8 cellular contexts compared by ENCODE assay signal in the genomic region with DNA sequence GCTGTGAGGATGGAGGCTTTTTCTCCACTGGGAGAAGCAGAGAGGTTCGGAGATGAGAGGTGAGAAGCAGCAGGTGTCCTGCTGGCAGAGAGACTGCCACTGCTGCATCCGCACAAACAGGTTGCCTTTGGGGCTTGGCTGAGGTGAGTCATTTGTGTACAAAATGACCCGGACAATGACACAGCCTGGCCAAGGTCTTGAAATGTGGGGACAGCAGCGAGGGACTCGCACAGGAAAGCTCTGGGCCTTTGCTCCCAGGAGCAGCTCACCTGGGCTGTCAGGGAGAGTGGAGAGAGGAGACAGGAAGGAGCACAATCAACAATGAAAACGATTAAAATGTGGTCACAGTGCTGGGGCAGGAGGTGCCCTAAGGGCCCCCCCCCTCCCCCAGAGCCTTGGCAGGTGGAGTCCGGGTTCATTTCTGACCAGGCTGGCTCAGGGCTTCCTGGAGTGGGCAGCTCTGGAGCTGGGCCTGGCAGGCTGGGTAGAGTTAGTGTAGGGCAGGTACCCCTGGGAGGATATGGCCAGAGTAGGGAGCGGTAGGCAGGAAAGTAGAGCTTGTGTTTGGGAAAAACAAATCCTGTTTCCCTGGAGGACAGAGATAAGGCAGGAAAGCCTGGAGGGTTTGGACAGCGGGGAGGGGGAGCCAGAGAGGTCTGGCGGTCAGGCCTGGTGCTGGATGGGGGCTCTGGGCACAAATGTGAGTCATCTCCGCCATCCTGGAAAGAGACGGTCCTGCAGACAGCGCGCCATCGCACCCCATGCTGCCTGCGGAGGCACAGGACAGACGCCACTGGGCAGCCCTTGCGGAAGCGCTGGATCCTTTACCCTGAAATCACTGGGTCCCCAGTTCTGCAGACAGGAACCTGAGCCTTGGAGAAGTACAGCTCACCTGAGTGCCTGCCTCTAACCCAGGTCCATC. TPM values are rescaled to one million over a fixed set of nuclear protein-coding genes. Genes with fewer than 3 reads are reported as not detected.
DNase-seq lines count a peak whose midpoint lies in the region; ATAC-seq and TF ChIP-seq lines count a peak whose summit lies in the region.

No MANE protein-coding gene starts in this region.

- ATAC-seq in CD8-positive, alpha-beta T cell: no peak
- no peak for ATAC-seq in central memory CD8-positive, alpha-beta T cell (replicated peaks; ENCODE audit: extremely low read depth, poor library complexity, severe bottlenecking)
- peak; percentile 57 for ATAC-seq in mucosa of descending colon
- ATAC-seq in HG03039 (IDR thresholded peaks at IDR 0.05; ENCODE audit: unreplicated experiment): no peak
- no peak for ATAC-seq in HG03460 (IDR thresholded peaks at IDR 0.05; ENCODE audit: unreplicated experiment)

- H3K27me3 ChIP-seq in CD8-positive, alpha-beta T cell (ENCODE audit: insufficient read depth, low read length): no peaks in the 10 kb centered on the region

- CTCF ChIA-PET in CD8-positive, alpha-beta T cell (lab: Charles Lee): no interaction called here

- intact Hi-C loops in CD8-positive, alpha-beta T cell (cut with DNase I, micrococcal nuclease): loop anchor here (5.0 kb wide), 2 partner anchors 37 to 227 kb away; no protein-coding TSS in a partner anchor
- intact Hi-C loops in mucosa of descending colon (cut with DNase I, micrococcal nuclease): no loop called here

- POLR2A ChIA-PET in CD8-positive, alpha-beta T cell (lab: Charles Lee): no interaction called here

- no peaks in the 10 kb centered on the region for H3K27me3 Mint-ChIP-seq in CD8-positive, alpha-beta T cell (ENCODE audit: low read depth)
- H3K27me3 Mint-ChIP-seq in central memory CD8-positive, alpha-beta T cell: no peaks in the 10 kb centered on the region

- no peaks in the 10 kb centered on the region for H3K36me3 ChIP-seq in CD8-positive, alpha-beta T cell (ENCODE audit: insufficient read depth, low read length)
- H3K36me3 ChIP-seq in mucosa of descending colon (ENCODE audit: low read depth): no peaks in the 10 kb centered on the region

- no peak overlapping the region for H3K27ac ChIP-seq in CD8-positive, alpha-beta T cell (ENCODE audit: low read depth, low read length)

- H3K9me3 ChIP-seq in CD8-positive, alpha-beta T cell (ENCODE audit: low read length): peaks cover 5% of the 10 kb centered on the region
- H3K9me3 ChIP-seq in mucosa of descending colon: peaks cover 14% of the 10 kb centered on the region

- no peaks in the 10 kb centered on the region for H3K36me3 Mint-ChIP-seq in CD8-positive, alpha-beta T cell
- H3K36me3 Mint-ChIP-seq in central memory CD8-positive, alpha-beta T cell (ENCODE audit: insufficient read depth): peaks cover 9% of the 10 kb centered on the region

- TF ChIP-seq CTCF in CD8-positive, alpha-beta T cell (IDR thresholded peaks at IDR 0.05): no peak
- no peak for TF ChIP-seq CTCF in mucosa of descending colon (IDR thresholded peaks at IDR 0.05)

- H3K9me3 Mint-ChIP-seq in CD8-positive, alpha-beta T cell: peaks cover 11% of the 10 kb centered on the region
- H3K9me3 Mint-ChIP-seq in central memory CD8-positive, alpha-beta T cell: no peaks in the 10 kb centered on the region

- no peak for DNase-seq in CD8-positive, alpha-beta T cell
- DNase-seq in M059J (ENCODE audit: low read depth) (peak; percentile 24), mucosa of descending colon (peak; percentile 61 to 70 (median 65)), NCI-H1930 (lab: John Stamatoyannopoulos, UW) (no peak), NCI-H2081 treated with DMSO at 0.1 percent for 48 hours (lab: John Stamatoyannopoulos, UW) (no peak)
- DNase-seq in central memory CD8-positive, alpha-beta T cell (ENCODE audit: low spot score in 2 of 2): no peak

- peaks cover 33% of the 10 kb centered on the region for H3K4me1 Mint-ChIP-seq in CD8-positive, alpha-beta T cell (ENCODE audit: low read depth)
- H3K4me1 Mint-ChIP-seq in central memory CD8-positive, alpha-beta T cell: peaks cover 44% of the 10 kb centered on the region

- peaks cover 21% of the 10 kb centered on the region for H3K4me1 ChIP-seq in CD8-positive, alpha-beta T cell (ENCODE audit: insufficient read depth, low read length)
- peaks cover 46% of the 10 kb centered on the region for H3K4me1 ChIP-seq in mucosa of descending colon (ENCODE audit: low read depth)

- no peak overlapping the region for H3K4me3 ChIP-seq in CD8-positive, alpha-beta T cell (ENCODE audit: low read depth, low read length)
- no peak overlapping the region for H3K4me3 ChIP-seq in mucosa of descending colon

- peak overlapping the region; percentile 85 for H3K4me3 Mint-ChIP-seq in CD8-positive, alpha-beta T cell
- H3K4me3 Mint-ChIP-seq in central memory CD8-positive, alpha-beta T cell: peak overlapping the region; percentile 80

- peak overlapping the region; percentile 74 for H3K27ac Mint-ChIP-seq in CD8-positive, alpha-beta T cell
- H3K27ac Mint-ChIP-seq in central memory CD8-positive, alpha-beta T cell (ENCODE audit: low read depth): peak overlapping the region; percentile 86

RNA-seq across cellular contexts. Expression of gene CELSR1, which starts 37.8 kb away (rescaled TPM):
- total RNA-seq in CD8-positive, alpha-beta T cell: 1 to 10 TPM in 1 of 2 experiments, under 1 TPM in 1; 0.92 to 1.0 TPM
- total RNA-seq in M059J (2014; rRNA removed; shearing (Covaris generic)): 4.3 and 11.8 TPM in 2 replicates
- total RNA-seq in mucosa of descending colon: 1 to 10 TPM; 1.9 to 4.2 (median 2.5) TPM

RNA-seq across cellular contexts. Expression of gene GRAMD4, which starts 44.9 kb away (rescaled TPM):
- total RNA-seq in CD8-positive, alpha-beta T cell: 1 to 10 TPM; 8.4 to 8.7 TPM
- 2.9 and 7.9 TPM in 2 replicates for total RNA-seq in M059J (2014; rRNA removed; shearing (Covaris generic))
- 100 to 1,000 TPM; 114 to 203 (median 197) TPM for total RNA-seq in mucosa of descending colon

Comparison
In these comparisons a context has a peak if more than half of its experiments do, and no peak if none do; other contexts are left out.
1. DNase-seq: peak in M059J (single experiment) and mucosa of descending colon (3 of 3); none in CD8-positive, alpha-beta T cell (0 of 7), central memory CD8-positive, alpha-beta T cell (0 of 2), NCI-H1930 (0 of 2) and NCI-H2081 treated with DMSO at 0.1 percent for 48 hours (single experiment).
2. RNA of gene GRAMD4, which starts 44.9 kb away (total RNA-seq): 114 to 203 TPM in mucosa of descending colon; 8.4 to 8.7 TPM in CD8-positive, alpha-beta T cell and 2.9 to 7.9 TPM in M059J; every median in the first group is over 10 times any median in the second.
3. intact Hi-C loops: an anchor here in CD8-positive, alpha-beta T cell (5.0 kb wide); none called in mucosa of descending colon.